Comparison of ENCODE assay signal across 1 cellular context in the genomic region with DNA sequence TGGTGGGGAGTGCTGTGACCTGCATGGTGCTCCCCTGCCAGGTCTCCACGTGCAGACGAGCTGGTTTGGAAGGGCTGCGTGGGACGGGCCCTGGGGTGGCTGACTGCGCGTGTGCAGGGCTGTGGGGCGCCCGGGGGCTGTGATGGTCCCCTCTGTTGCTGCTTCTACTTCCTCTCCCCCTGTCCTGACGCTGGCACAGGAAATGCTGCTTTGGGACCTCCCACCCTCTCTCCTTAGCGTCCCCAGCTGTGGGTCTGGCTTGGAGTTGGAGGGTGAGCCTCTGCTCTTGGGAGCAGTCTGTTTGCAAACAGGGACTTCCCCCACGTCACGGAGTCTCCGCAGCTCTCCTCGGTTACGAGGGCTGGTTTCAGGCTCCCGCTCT.
TF ChIP-seq lines count a peak whose summit lies in the region.

No MANE protein-coding gene starts in this region.

TF ChIP-seq in H1, 55 proteins besides CTCF, POLR2A, EP300 and RAD21:
- TF ChIP-seq BACH1 (IDR thresholded peaks at IDR 0.05; ENCODE audit: low read length) (no peak), TBP (IDR thresholded peaks at IDR 0.05; ENCODE audit: low read depth, low read length) (no peak), POLR2AphosphoS5 (IDR thresholded peaks at IDR 0.05; ENCODE audit: low read depth, low read length) (no peak), NRF1 (IDR thresholded peaks at IDR 0.05; ENCODE audit: low read depth, low read length) (no peak)
- TF ChIP-seq, protein P1, sequence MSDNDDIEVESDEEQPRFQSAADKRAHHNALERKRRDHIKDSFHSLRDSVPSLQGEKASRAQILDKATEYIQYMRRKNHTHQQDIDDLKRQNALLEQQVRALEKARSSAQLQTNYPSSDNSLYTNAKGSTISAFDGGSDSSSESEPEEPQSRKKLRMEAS (IDR thresholded peaks at IDR 0.05) = no peak
TF ChIP-seq in H1: peak in this region for 0.
